In genomic region chr17:37742114-37742761, GRCh38 we compare ENCODE assay signal across 9 cellular contexts.
A peak's percentile ranks its signal among the peaks of the same experiment; 100 is the strongest.
DNase-seq lines count a peak whose midpoint lies in the region; FAIRE-seq and TF ChIP-seq lines count a peak whose summit lies in the region.
"Had no signal": no experiment of that assay in that cellular context is flagged by ENCODE, and none has a peak within 500 bp of the region (broad histone marks: within the 10 kb centered on the region; RNA-seq: fewer than 3 reads in every experiment).

No MANE protein-coding gene starts in this region.

- H3K9ac ChIP-seq in mucosa of stomach (ENCODE audit: low read length), result peak overlapping the region; percentile 89

- in situ Hi-C loops in brain microvascular endothelial cell (cut with HindIII; ENCODE audit: low pct_ligation_motif_present, low sequenced_read_pairs), result no loop called here

- DNase-seq in AG09309 (ENCODE audit: low read depth), result no peak
- peak; percentile 49 for DNase-seq in HK-2 (ENCODE audit: unreplicated experiment)
- no peak for DNase-seq in brain microvascular endothelial cell
- no peak for DNase-seq in superior temporal gyrus (ENCODE audit: extremely low spot score)
- no peak for DNase-seq in central memory CD4-positive, alpha-beta T cell
- no peak for DNase-seq in RCC 7860 (ENCODE audit: low spot score)
- DNase-seq in hippocampal formation (lab: John Stamatoyannopoulos, UW), result no peak

- FAIRE-seq in RCC 7860 (lab: Jason Lieb, UNC), result no peak
- FAIRE-seq: islet of Langerhans had no signal

- H3K27ac ChIP-seq in brain microvascular endothelial cell, result no peak overlapping the region

- peaks cover 76% of the 10 kb centered on the region for H3K27me3 ChIP-seq in brain microvascular endothelial cell (replicated peaks)
- H3K27me3 ChIP-seq in mucosa of stomach (ENCODE audit: control insufficient read depth, insufficient read depth, low read length), result peaks cover 59% of the 10 kb centered on the region

- TF ChIP-seq CTCF in AG09309 (IDR thresholded peaks at IDR 0.05; ENCODE audit: control insufficient read depth, insufficient read depth, low read depth, low read length, missing control alignments) (no peak), brain microvascular endothelial cell (IDR thresholded peaks at IDR 0.05; ENCODE audit: low read depth, low read length, missing control alignments) (no peak)

- H3K9me3 ChIP-seq in mucosa of stomach (ENCODE audit: control insufficient read depth, low read length), result no peaks in the 10 kb centered on the region

- H3K4me1 ChIP-seq in mucosa of stomach (ENCODE audit: control insufficient read depth, insufficient read depth, low read length), result peaks cover 24% of the 10 kb centered on the region

- H3K4me3 ChIP-seq in AG09309 (ENCODE audit: control insufficient read depth, low read depth, low read length), result peak overlapping the region; percentile 20
- H3K4me3 ChIP-seq in brain microvascular endothelial cell (ENCODE audit: low read depth, low read length), result peak overlapping the region; percentile 20
- H3K4me3 ChIP-seq in mucosa of stomach (ENCODE audit: low read length), result peak overlapping the region; percentile 58

- H3K36me3 ChIP-seq in brain microvascular endothelial cell (replicated peaks) (no peaks in the 10 kb centered on the region), mucosa of stomach (ENCODE audit: control insufficient read depth, insufficient read depth, low read length) (no peaks in the 10 kb centered on the region)
